ENCODE assay signal across 31 cellular contexts in genomic region chr1:68828013-68828412, GRCh38.
DNase-seq lines count a peak whose midpoint lies in the region; ATAC-seq, FAIRE-seq and TF ChIP-seq lines count a peak whose summit lies in the region.
"Had no signal": no experiment of that assay in that cellular context is flagged by ENCODE, and none has a peak within 500 bp of the region (broad histone marks: within the 10 kb centered on the region; RNA-seq: fewer than 3 reads in every experiment).

No MANE protein-coding gene starts in this region.

- H3K9me3 ChIP-seq in HepG2 (ENCODE audit: low read length) = peaks cover 95% of the 10 kb centered on the region
- no peaks in the 10 kb centered on the region for H3K9me3 ChIP-seq in right lobe of liver
- H3K9me3 ChIP-seq in HEK293 (ENCODE audit: control insufficient read depth, insufficient read depth, low read depth, low read length) = no peaks in the 10 kb centered on the region; the same call in 1 of the 2 replicates
- H3K9me3 ChIP-seq: A549, BE2C, Caco-2 had no signal

- DNase-seq in HepG2 (ENCODE audit: low spot score) = no peak
- DNase-seq in right lobe of liver = no peak
- DNase-seq in iPS-NIHi11 (ENCODE audit: low spot score) = no peak
- DNase-seq: 8988T; ACHN; AML-193; BE2C; C1 segment of cervical spinal cord; Caco-2; Calu3; CD4-positive, alpha-beta memory T cell; CD4-positive, alpha-beta T cell; CD4-positive, CD25-positive, alpha-beta regulatory T cell; CD8-positive, alpha-beta memory T cell; CD8-positive, alpha-beta T cell; COR-L47; DMS 273 treated with DMSO at 0.1 percent for 48 hours; DMS153; DMS53; DMS79; DMS79 treated with DMSO at 0.1 percent for 48 hours; DND-41; EL had no signal

- intact Hi-C loops in HepG2 (cut with micrococcal nuclease; ENCODE audit: unreplicated experiment) (no loop called here), right lobe of liver (cut with DNase I) (no loop called here)

- H3K27ac ChIP-seq in HepG2 (ENCODE audit: extremely low read length, insufficient read depth, low read length) (no peak overlapping the region), right lobe of liver (no peak overlapping the region), HEK293 (ENCODE audit: extremely low read depth, low read depth, low read length) (no peak overlapping the region)
- H3K27ac ChIP-seq: 22Rv1; A549; BLaER1; BLaER1 treated with 17β-estradiol and CSF1 and Interleukin-3, amounts not matched to agents 10 nM and 100 nM; C4-2B had no signal

- no TSS peak for BruUV-seq in HepG2 (replicated peaks; lab: Mats Ljungman, UMichigan)

- TF ChIP-seq CTCF in HepG2 (CRISPR knock-in tag; IDR thresholded peaks at IDR 0.05) (no peak), right lobe of liver (IDR thresholded peaks at IDR 0.05) (no peak), HEK293 (tag by site-specific recombination; IDR thresholded peaks at IDR 0.05) (no peak)

- no peak for ATAC-seq in HepG2
- ATAC-seq in right lobe of liver = no peak
- ATAC-seq: A549; CD8-positive, alpha-beta T cell had no signal

- in situ Hi-C loops in HepG2 (cut with HindIII; ENCODE audit: extremely low pct_ligation_motif_present, low pct_unique_long_range_greater_than_20kb) = no loop called here

- POLR2A ChIA-PET in HepG2 (lab: Yijun Ruan, JAX) = no interaction called here
- POLR2A ChIA-PET in HEK293 (lab: Yijun Ruan, JAX) = no interaction called here

- H3K4me1 ChIP-seq in HepG2 (ENCODE audit: insufficient read depth, low read length) (no peaks in the 10 kb centered on the region), right lobe of liver (no peaks in the 10 kb centered on the region), HEK293 (ENCODE audit: control insufficient read depth, insufficient read depth, low read length) (no peaks in the 10 kb centered on the region)
- H3K4me1 ChIP-seq: A549; BE2C; BLaER1; BLaER1 treated with 17β-estradiol and CSF1 and Interleukin-3, amounts not matched to agents 10 nM and 100 nM; Caco-2 had no signal

- no peak for TF ChIP-seq RAD21 in HepG2 (CRISPR knock-in tag; IDR thresholded peaks at IDR 0.05)

- no peak for TF ChIP-seq EP300 in HepG2 (IDR thresholded peaks at IDR 0.05; ENCODE audit: low read depth in 2 of 2, low read length in 2 of 2)
- TF ChIP-seq EP300 in HepG2 (CRISPR knock-in tag; IDR thresholded peaks at IDR 0.05; ENCODE audit: borderline replicate concordance) = no peak

- under 1% methylated on average over 3 of the region's 3 CpGs for WGBS in HepG2 (ENCODE audit: low lambda C conversion rate)
- 59% methylated on average over 3 of the region's 3 CpGs for WGBS in right lobe of liver (ENCODE audit: insufficient coverage, low coverage, low lambda C conversion rate, missing lambda C conversion rate)

- H3K4me3 ChIP-seq in HepG2 (replicated peaks in 1 of 3; ENCODE audit: insufficient read depth in 1 of 3, low read depth in 2 of 3, low read length in 3 of 3) (no peak overlapping the region), right lobe of liver (no peak overlapping the region), HEK293 (ENCODE audit: low read depth, low read length) (no peak overlapping the region)
- H3K4me3 ChIP-seq: A549; BLaER1; BLaER1 treated with 17β-estradiol and CSF1 and Interleukin-3, amounts not matched to agents 10 nM and 100 nM had no signal

- no peaks in the 10 kb centered on the region for H3K36me3 ChIP-seq in HepG2 (replicated peaks in 1 of 2; ENCODE audit: control insufficient read depth in 1 of 2, insufficient read depth in 2 of 2, low read length in 2 of 2)
- H3K36me3 ChIP-seq in right lobe of liver = no peaks in the 10 kb centered on the region
- H3K36me3 ChIP-seq in HEK293 (ENCODE audit: control insufficient read depth in 2 of 2, insufficient read depth in 1 of 2, low read length in 2 of 2) = no peaks in the 10 kb centered on the region
- H3K36me3 ChIP-seq: BE2C; BLaER1; BLaER1 treated with 17β-estradiol and CSF1 and Interleukin-3, amounts not matched to agents 10 nM and 100 nM had no signal

- no peak overlapping the region for H3K4me2 ChIP-seq in HepG2 (ENCODE audit: low read depth, low read length)
- H3K4me2 ChIP-seq: A549; BLaER1; BLaER1 treated with 17β-estradiol and CSF1 and Interleukin-3, amounts not matched to agents 10 nM and 100 nM had no signal

- FAIRE-seq in HepG2 (lab: Jason Lieb, UNC) = no peak
- FAIRE-seq: A204.1, A549, D721Med had no signal

- H3K27me3 ChIP-seq in HepG2 (ENCODE audit: control insufficient read depth in 1 of 2, insufficient read depth in 2 of 2, low read length in 2 of 2) (no peaks in the 10 kb centered on the region; a peak in 1 of 5 replicates), right lobe of liver (no peaks in the 10 kb centered on the region)
- H3K27me3 ChIP-seq: BE2C; BLaER1; BLaER1 treated with 17β-estradiol and CSF1 and Interleukin-3, amounts not matched to agents 10 nM and 100 nM had no signal

- H3K79me2 ChIP-seq in HepG2 (ENCODE audit: insufficient read depth, low read length) = no peaks in the 10 kb centered on the region

- CTCF ChIA-PET in HepG2 (lab: Yijun Ruan, JAX; ENCODE audit: low intra/inter-chr PET ratio, low total read pairs) = no interaction called here
- CTCF ChIA-PET in HEK293 (lab: Yijun Ruan, JAX) = interaction anchor here (0.6 kb wide), 1 partner anchor 121 kb away, joined by 3 read pairs; no protein-coding TSS in a partner anchor

- H4K20me1 ChIP-seq in HepG2 (ENCODE audit: insufficient read depth, low read length) = no peaks in the 10 kb centered on the region
- H4K20me1 ChIP-seq: BLaER1; BLaER1 treated with 17β-estradiol and CSF1 and Interleukin-3, amounts not matched to agents 10 nM and 100 nM had no signal

- no peak overlapping the region for H2AFZ ChIP-seq in HepG2 (ENCODE audit: low read length)

- TF ChIP-seq POLR2A in HepG2 (IDR thresholded peaks at IDR 0.05; ENCODE audit: insufficient read depth in 1 of 2, low read depth in 2 of 2, low read length in 2 of 2) (no peak), right lobe of liver (IDR thresholded peaks at IDR 0.05) (no peak)

- H3K9ac ChIP-seq in HepG2 (ENCODE audit: insufficient read depth, low read depth, low read length) = no peak overlapping the region
- H3K9ac ChIP-seq: BLaER1; BLaER1 treated with 17β-estradiol and CSF1 and Interleukin-3, amounts not matched to agents 10 nM and 100 nM had no signal

TF ChIP-seq in HepG2, 621 proteins besides CTCF, POLR2A, EP300 and RAD21:
- TF ChIP-seq FOXC1 (CRISPR knock-in tag; IDR thresholded peaks at IDR 0.05; ENCODE audit: borderline replicate concordance) (no peak), ATF7 (IDR thresholded peaks at IDR 0.05) (peak; percentile 66), ATF7 (CRISPR knock-in tag; IDR thresholded peaks at IDR 0.05) (no peak)

TF ChIP-seq in HEK293, 187 proteins besides CTCF, POLR2A, EP300 and RAD21:
- no peak for TF ChIP-seq ZNF391 (tag by site-specific recombination; IDR thresholded peaks at IDR 0.05; ENCODE audit: borderline replicate concordance, low read depth)
- peak; percentile 56; the same call in 1 of the 2 replicates for TF ChIP-seq ATF2 (tag by site-specific recombination; IDR thresholded peaks at IDR 0.05; ENCODE audit: low read depth)
- TF ChIP-seq ZFHX2 (tag by site-specific recombination; conservative IDR thresholded peaks at IDR 0.05) = no peak
- TF ChIP-seq REPIN1 (tag by site-specific recombination; IDR thresholded peaks at IDR 0.05; ENCODE audit: low read depth) = no peak

Comparison
In these comparisons a context has a peak if more than half of its experiments do, and no peak if none do; other contexts are left out.
1. Of the 63 proteins assayed by ChIP-seq in both HepG2 and HEK293: peak only in HepG2: none; only in HEK293: ATF2; in both: none; in neither: 62.